In the genomic region with DNA sequence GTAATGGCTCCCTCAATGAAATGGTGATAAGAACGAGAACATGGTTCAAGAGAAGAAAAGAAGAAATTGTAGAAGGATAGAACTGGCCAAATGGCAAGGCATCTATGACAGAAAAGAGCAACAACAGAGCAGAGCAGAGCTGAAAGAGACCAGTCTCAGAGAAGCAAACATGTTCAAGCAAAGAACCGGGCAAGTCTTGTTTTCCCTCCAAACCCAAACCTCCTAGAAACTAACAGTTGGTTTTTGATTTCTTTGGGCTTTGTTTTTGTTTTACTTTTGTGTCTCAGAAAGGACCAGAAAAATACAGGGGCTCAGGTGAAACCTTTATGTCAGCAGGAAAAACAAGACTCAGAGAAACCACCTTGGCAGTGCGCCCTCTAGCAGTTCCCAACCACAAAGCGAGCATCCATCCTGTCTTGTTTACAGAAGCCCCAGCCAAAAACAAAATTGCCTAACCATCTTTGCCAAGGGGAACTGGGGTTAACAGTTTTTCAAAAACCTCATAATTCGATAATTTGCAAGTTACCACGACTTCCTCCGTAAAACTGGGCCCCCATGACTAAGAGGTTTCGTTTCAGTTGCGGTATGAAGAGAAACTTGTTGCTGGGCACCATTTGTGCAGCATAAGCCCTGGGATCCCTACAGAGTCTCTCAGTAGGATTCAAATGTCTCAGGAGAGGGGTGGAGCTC, we compare ENCODE assay signal across 10 cellular contexts.
DNase-seq lines count a peak whose midpoint lies in the region; ATAC-seq and TF ChIP-seq lines count a peak whose summit lies in the region.
"Had no signal": no experiment of that assay in that cellular context is flagged by ENCODE, and none has a peak within 500 bp of the region (broad histone marks: within the 10 kb centered on the region; RNA-seq: fewer than 3 reads in every experiment).

No MANE protein-coding gene starts in this region.

- no peaks in the 10 kb centered on the region for H3K79me2 ChIP-seq in hepatocyte

- ATAC-seq in GM18868 (IDR thresholded peaks at IDR 0.05; ENCODE audit: unreplicated experiment) = peak; percentile 93
- ATAC-seq in GM21723 (IDR thresholded peaks at IDR 0.05; ENCODE audit: unreplicated experiment) = peak; percentile 86
- ATAC-seq in HG03558 (IDR thresholded peaks at IDR 0.05; ENCODE audit: extremely low read depth, unreplicated experiment) = peak; percentile 76
- peak; percentile 16 for ATAC-seq in effector memory CD8-positive, alpha-beta T cell (replicated peaks)

- H3K4me1 Mint-ChIP-seq in effector memory CD8-positive, alpha-beta T cell (ENCODE audit: low read depth in 2 of 2) = peaks cover 0 to 10% of the 10 kb centered on the region in 2 donors

- no peaks in the 10 kb centered on the region for H3K36me3 Mint-ChIP-seq in effector memory CD8-positive, alpha-beta T cell (ENCODE audit: insufficient read depth)

- no peaks in the 10 kb centered on the region for H3K9me3 ChIP-seq in right atrium auricular region
- no peaks in the 10 kb centered on the region for H3K9me3 ChIP-seq in spleen
- no peaks in the 10 kb centered on the region for H3K9me3 ChIP-seq in hepatocyte (ENCODE audit: low read depth)
- H3K9me3 ChIP-seq: SJSA1 had no signal

- no peak overlapping the region for H2AFZ ChIP-seq in hepatocyte

- H4K20me1 ChIP-seq in hepatocyte (ENCODE audit: insufficient read depth, poor library complexity, severe bottlenecking) = no peaks in the 10 kb centered on the region

- H3K27me3 ChIP-seq in right atrium auricular region (no peaks in the 10 kb centered on the region), spleen (replicated peaks in 1 of 7) (no peaks in the 10 kb centered on the region), hepatocyte (no peaks in the 10 kb centered on the region)

- no peak overlapping the region for H3K4me2 ChIP-seq in hepatocyte

- peak overlapping the region; percentile 16 to 40 for H3K4me3 Mint-ChIP-seq in effector memory CD8-positive, alpha-beta T cell

- intact Hi-C loops in spleen (cut with DNase I; ENCODE audit: low total_unique reads) = no loop called here

- 32 to 48% (median 42%) methylated on average over 9 of the region's 9 CpGs for WGBS in spleen, 5 donors
- 84% methylated on average over 9 of the region's 9 CpGs for WGBS in hepatocyte (ENCODE audit: low lambda C conversion rate, missing lambda C conversion rate)

- no peak overlapping the region for H3K4me3 ChIP-seq in right atrium auricular region
- no peak overlapping the region for H3K4me3 ChIP-seq in spleen
- H3K4me3 ChIP-seq in hepatocyte = no peak overlapping the region
- H3K4me3 ChIP-seq: SJSA1, skin epidermis had no signal

- H3K9me3 Mint-ChIP-seq in effector memory CD8-positive, alpha-beta T cell = peaks cover 0 to 4% of the 10 kb centered on the region in 2 donors

- H3K27me3 Mint-ChIP-seq in effector memory CD8-positive, alpha-beta T cell = no peaks in the 10 kb centered on the region

- TF ChIP-seq CTCF in right atrium auricular region (IDR thresholded peaks at IDR 0.05) = no peak
- no peak for TF ChIP-seq CTCF in spleen (IDR thresholded peaks at IDR 0.05 in 8 of 11, conservative IDR thresholded peaks at IDR 0.05 in 3 of 11)
- TF ChIP-seq CTCF in hepatocyte (IDR thresholded peaks at IDR 0.05; ENCODE audit: poor library complexity) = no peak

- no peak for TF ChIP-seq POLR2A in spleen (IDR thresholded peaks at IDR 0.05)

- H3K9me2 ChIP-seq in hepatocyte (replicated peaks; ENCODE audit: insufficient read depth) = no peaks in the 10 kb centered on the region

- H3K4me1 ChIP-seq in right atrium auricular region (no peaks in the 10 kb centered on the region), spleen (peaks cover 0 to 7% (median 0%) of the 10 kb centered on the region in 6 donors), hepatocyte (ENCODE audit: insufficient read depth) (no peaks in the 10 kb centered on the region)
- H3K4me1 ChIP-seq: SJSA1 had no signal

- H3K27ac ChIP-seq in right atrium auricular region (no peak overlapping the region), spleen (no peak overlapping the region), hepatocyte (no peak overlapping the region)
- H3K27ac ChIP-seq: SJSA1, skin epidermis had no signal

- peak overlapping the region in 1 of 2 donors; percentile 47 for H3K27ac Mint-ChIP-seq in effector memory CD8-positive, alpha-beta T cell

- no peak for DNase-seq in effector memory CD8-positive, alpha-beta T cell
- DNase-seq in HCEC 1CT = no peak
- DNase-seq in right atrium auricular region (ENCODE audit: low spot score) = no peak
- no peak for DNase-seq in spleen
- DNase-seq in hepatocyte (ENCODE audit: low spot score) = no peak

- H3K36me3 ChIP-seq in right atrium auricular region (no peaks in the 10 kb centered on the region), spleen (no peaks in the 10 kb centered on the region), hepatocyte (replicated peaks; ENCODE audit: insufficient read depth, low read depth) (no peaks in the 10 kb centered on the region)
- H3K36me3 ChIP-seq: SJSA1 had no signal

Comparison
In these comparisons a context has a peak if more than half of its experiments do, and no peak if none do; other contexts are left out.
1. ATAC-seq: peak in every context shown above with its lines; median percentile 93 in GM18868; 86 in GM21723; 76 in HG03558; 16 in effector memory CD8-positive, alpha-beta T cell.